In the genomic region with DNA sequence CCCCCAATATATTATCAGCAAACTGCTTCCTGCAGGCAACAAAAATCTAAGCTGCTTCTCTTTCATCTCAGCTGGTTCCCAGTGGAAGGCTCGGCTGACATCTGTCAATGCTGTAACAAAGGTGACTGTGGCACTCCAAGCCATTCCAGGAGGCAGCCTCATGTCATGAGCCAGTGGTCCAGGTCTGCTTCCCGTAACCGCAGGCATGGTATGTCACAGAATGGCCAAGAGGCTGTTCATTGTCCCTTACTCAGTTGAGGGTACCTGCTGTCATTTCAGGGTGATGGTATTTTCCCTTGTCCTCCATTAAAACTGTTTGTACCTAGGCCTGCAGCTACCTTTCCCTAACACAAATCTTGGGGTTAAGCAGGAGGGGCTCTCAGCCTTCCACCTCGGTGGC, we compare ENCODE assay signal across 8 cellular contexts. TPM values are rescaled to one million over a fixed set of nuclear protein-coding genes. Genes with fewer than 3 reads are reported as not detected.
DNase-seq lines count a peak whose midpoint lies in the region; ATAC-seq, FAIRE-seq and TF ChIP-seq lines count a peak whose summit lies in the region.
"Not testable (repeated sequence)": the region's sequence is repeated elsewhere in the genome, so short reads cannot be mapped to it uniquely, and the experiment has no call there.
"Had no signal": no experiment of that assay in that cellular context is flagged by ENCODE, and none has a peak within 500 bp of the region (broad histone marks: within the 10 kb centered on the region; RNA-seq: fewer than 3 reads in every experiment).

No MANE protein-coding gene starts in this region.

- H3K9ac ChIP-seq in IMR-90 (ENCODE audit: low read depth, low read length); mammary epithelial cell (ENCODE audit: insufficient read depth, low read length); keratinocyte (ENCODE audit: control insufficient read depth, extremely low read depth, insufficient read depth, low read length): not testable (repeated sequence)

- 100% methylated on average over 2 of the region's 4 CpGs; no CpG with 5 or more reads in 1 of the 2 experiments for WGBS in IMR-90 (ENCODE audit: extremely low coverage in 2 of 2, insufficient read length in 1 of 2), 2 experiments
- 100% methylated on average over 3 of the region's 4 CpGs for WGBS in mammary epithelial cell (ENCODE audit: low coverage, missing lambda C conversion rate)

- H3K36me3 ChIP-seq in IMR-90 (ENCODE audit: control insufficient read depth, insufficient read depth, low read length); mammary epithelial cell (ENCODE audit: insufficient read depth, low read length); keratinocyte (ENCODE audit: control insufficient read depth in 2 of 2, extremely low read depth in 1 of 2, insufficient read depth in 2 of 2, low read length in 2 of 2): not testable (repeated sequence)

- not testable (repeated sequence) for H3K27ac ChIP-seq in IMR-90 (ENCODE audit: insufficient read depth, low read length); mammary epithelial cell (ENCODE audit: insufficient read depth, low read depth, low read length); keratinocyte (ENCODE audit: control insufficient read depth, insufficient read depth, low read length)

- H2AK9ac ChIP-seq in IMR-90 (replicated peaks; ENCODE audit: low read depth, low read length, poor library complexity) = not testable (repeated sequence)

- H3K27me3 Mint-ChIP-seq in activated CD4-positive, alpha-beta T cell treated with anti-CD3 and anti-CD28 coated beads, Interleukin-2, amount 10 ng/mL, durations not matched to agents 24 days and 14 days; neural crest cell (ENCODE audit: low read depth); progenitor cell of endocrine pancreas: not testable (repeated sequence)

- not testable (repeated sequence) for H4K91ac ChIP-seq in IMR-90 (ENCODE audit: insufficient read depth, low read depth, low read length)

- not testable (repeated sequence) for H3K79me1 ChIP-seq in IMR-90 (ENCODE audit: low read depth in 1 of 2, low read length in 2 of 2)

- DNase-seq in IMR-90; mammary epithelial cell; keratinocyte (ENCODE audit: low read depth, low spot score); neural crest cell (ENCODE audit: low read depth, low spot score): not testable (repeated sequence)
- DNase-seq in activated CD4-positive, alpha-beta T cell treated with anti-CD3 and anti-CD28 coated beads, Interleukin-2, amount 10 ng/mL, durations not matched to agents 24 days and 14 days = peak; percentile 45
- peak; percentile 2 for DNase-seq in progenitor cell of endocrine pancreas (ENCODE audit: low spot score, unreplicated experiment)

- H4K5ac ChIP-seq in IMR-90 (ENCODE audit: low read depth, low read length) = not testable (repeated sequence)

- H2AK5ac ChIP-seq in IMR-90 (ENCODE audit: low read depth, low read length) = peak overlapping the region; percentile 1; the same call in 1 of the 2 replicates

- in situ Hi-C loops in IMR-90 (cut with MboI; ENCODE audit: low sequenced_read_pairs) = not testable (repeated sequence)
- in situ Hi-C loops in mammary epithelial cell (cut with MboI; ENCODE audit: low sequenced_read_pairs in 2 of 2) = loop anchor here in 1 of 2 donors (10.0 kb wide), 1 partner anchor 164 kb away; no protein-coding TSS in a partner anchor

- not testable (repeated sequence) for H3K23ac ChIP-seq in IMR-90 (ENCODE audit: low read depth, low read length)

- H3K4me2 ChIP-seq in IMR-90 (ENCODE audit: low read depth, low read length); mammary epithelial cell (ENCODE audit: insufficient read depth, low read depth, low read length); keratinocyte (ENCODE audit: control insufficient read depth, extremely low read depth, insufficient read depth, low read depth, low read length): not testable (repeated sequence)

- not testable (repeated sequence) for H3K36me3 Mint-ChIP-seq in activated CD4-positive, alpha-beta T cell treated with anti-CD3 and anti-CD28 coated beads, Interleukin-2, amount 10 ng/mL, durations not matched to agents 24 days and 14 days (ENCODE audit: low read depth); neural crest cell (ENCODE audit: low read depth); progenitor cell of endocrine pancreas (ENCODE audit: insufficient read depth)

- H3K4me1 ChIP-seq in IMR-90 (ENCODE audit: control insufficient read depth, insufficient read depth, low read length); mammary epithelial cell (ENCODE audit: insufficient read depth, low read length): not testable (repeated sequence)
- peaks cover 11% of the 10 kb centered on the region for H3K4me1 ChIP-seq in keratinocyte (ENCODE audit: control insufficient read depth, extremely low read depth, insufficient read depth, low read length)

- H3K9me3 Mint-ChIP-seq in activated CD4-positive, alpha-beta T cell treated with anti-CD3 and anti-CD28 coated beads, Interleukin-2, amount 10 ng/mL, durations not matched to agents 24 days and 14 days; neural crest cell; progenitor cell of endocrine pancreas (ENCODE audit: low read depth): not testable (repeated sequence)

- not testable (repeated sequence) for H2BK5ac ChIP-seq in IMR-90 (ENCODE audit: low read depth, low read length, poor library complexity, severe bottlenecking)

- not testable (repeated sequence) for H3K27ac Mint-ChIP-seq in activated CD4-positive, alpha-beta T cell treated with anti-CD3 and anti-CD28 coated beads, Interleukin-2, amount 10 ng/mL, durations not matched to agents 24 days and 14 days; progenitor cell of endocrine pancreas
- peak overlapping the region; percentile 19 for H3K27ac Mint-ChIP-seq in neural crest cell (ENCODE audit: unreplicated experiment)

- H3K27me3 ChIP-seq in IMR-90 (ENCODE audit: control insufficient read depth, insufficient read depth, low read length); mammary epithelial cell (ENCODE audit: insufficient read depth, low read length); keratinocyte (ENCODE audit: control insufficient read depth, extremely low read depth, insufficient read depth, low read length): not testable (repeated sequence)

- H2AFZ ChIP-seq in IMR-90 (replicated peaks; ENCODE audit: low read length, poor library complexity); mammary epithelial cell (ENCODE audit: low read depth, low read length); keratinocyte (ENCODE audit: control insufficient read depth, low read length): not testable (repeated sequence)

- POLR2A ChIA-PET in IMR-90 (lab: Charles Lee; ENCODE audit: unreplicated experiment) = not testable (repeated sequence)

- not testable (repeated sequence) for H3K9me3 ChIP-seq in IMR-90 (ENCODE audit: control insufficient read depth, insufficient read depth, low read length); mammary epithelial cell (replicated peaks; ENCODE audit: insufficient read depth, low read length); keratinocyte (ENCODE audit: control insufficient read depth, low read depth, low read length)

- H3K79me2 ChIP-seq in mammary epithelial cell (ENCODE audit: insufficient read depth, low read length); keratinocyte (ENCODE audit: control insufficient read depth, insufficient read depth, low read length): not testable (repeated sequence)

- H3K4ac ChIP-seq in IMR-90 (ENCODE audit: low read depth, low read length) = 0 out of 2 replicates have a peak overlapping the region, but pooled peaks have one; percentile 35

- not testable (repeated sequence) for H3K4me3 Mint-ChIP-seq in activated CD4-positive, alpha-beta T cell treated with anti-CD3 and anti-CD28 coated beads, Interleukin-2, amount 10 ng/mL, durations not matched to agents 24 days and 14 days; neural crest cell; progenitor cell of endocrine pancreas (ENCODE audit: low read depth)

- not testable (repeated sequence) for H2BK20ac ChIP-seq in IMR-90 (ENCODE audit: low read depth, low read length)

- intact Hi-C loops in IMR-90 (cut with micrococcal nuclease); activated CD4-positive, alpha-beta T cell treated with anti-CD3 and anti-CD28 coated beads, Interleukin-2, amount 10 ng/mL, durations not matched to agents 24 days and 14 days (cut with micrococcal nuclease); mammary epithelial cell (cut with micrococcal nuclease): not testable (repeated sequence)

- peak; percentile 5 for FAIRE-seq in keratinocyte (lab: Jason Lieb, UNC)

- TF ChIP-seq CTCF in IMR-90 (conservative IDR thresholded peaks at IDR 0.05; ENCODE audit: low read depth, low read length); mammary epithelial cell (conservative IDR thresholded peaks at IDR 0.05 in 1 of 2, IDR thresholded peaks at IDR 0.05 in 1 of 2; ENCODE audit: extremely low read depth in 1 of 2, insufficient read depth in 1 of 2, low read depth in 1 of 2, low read length in 2 of 2); keratinocyte (optimal IDR thresholded peaks at IDR 0.05 in 1 of 3, IDR thresholded peaks at IDR 0.05 in 1 of 3, conservative IDR thresholded peaks at IDR 0.05 in 1 of 3; ENCODE audit: extremely low read depth in 1 of 3, insufficient read depth in 2 of 3, low read length in 3 of 3); neural crest cell (conservative IDR thresholded peaks at IDR 0.05); progenitor cell of endocrine pancreas (IDR thresholded peaks at IDR 0.05; ENCODE audit: unreplicated experiment): not testable (repeated sequence)

- CTCF ChIA-PET in IMR-90 (lab: Yijun Ruan, JAX); mammary epithelial cell (lab: Charles Lee; ENCODE audit: low non-redundant PET): not testable (repeated sequence)

- H3K9me1 ChIP-seq in IMR-90 (ENCODE audit: insufficient read depth, low read length); keratinocyte (ENCODE audit: control insufficient read depth, extremely low read depth, insufficient read depth, low read length): not testable (repeated sequence)

- H4K20me1 ChIP-seq in IMR-90 (ENCODE audit: insufficient read depth, low read length); mammary epithelial cell (ENCODE audit: insufficient read depth, low read length); keratinocyte (ENCODE audit: control insufficient read depth, extremely low read depth, insufficient read depth, low read length): not testable (repeated sequence)

- not testable (repeated sequence) for H3K4me3 ChIP-seq in IMR-90 (ENCODE audit: insufficient read depth, low read depth, low read length); mammary epithelial cell (replicated peaks in 1 of 3; ENCODE audit: insufficient read depth in 1 of 3, low read depth in 2 of 3, low read length in 3 of 3); keratinocyte (ENCODE audit: control insufficient read depth in 2 of 3, extremely low read depth in 1 of 3, insufficient read depth in 2 of 3, low read depth in 1 of 3, low read length in 3 of 3)

- TF ChIP-seq RAD21 in IMR-90 (IDR thresholded peaks at IDR 0.05; ENCODE audit: low read length) = not testable (repeated sequence)

- not testable (repeated sequence) for H3K14ac ChIP-seq in IMR-90 (replicated peaks; ENCODE audit: low read depth, low read length)

- not testable (repeated sequence) for H3K56ac ChIP-seq in IMR-90 (ENCODE audit: extremely low read depth, insufficient read depth, low read length)

- H4K8ac ChIP-seq in IMR-90 (ENCODE audit: low read depth in 2 of 2, low read length in 2 of 2) = not testable (repeated sequence)

- H2BK15ac ChIP-seq in IMR-90 (ENCODE audit: low read depth, low read length) = not testable (repeated sequence)

- H3K4me1 Mint-ChIP-seq in activated CD4-positive, alpha-beta T cell treated with anti-CD3 and anti-CD28 coated beads, Interleukin-2, amount 10 ng/mL, durations not matched to agents 24 days and 14 days; neural crest cell; progenitor cell of endocrine pancreas (ENCODE audit: low read depth): not testable (repeated sequence)

- ATAC-seq in IMR-90 (ENCODE audit: low read depth) = not testable (repeated sequence)

- dilution Hi-C loops in IMR-90 (cut with HindIII; ENCODE audit: low sequenced_read_pairs, unreplicated experiment); mammary epithelial cell (cut with HindIII; ENCODE audit: low sequenced_read_pairs); keratinocyte (cut with MboI; ENCODE audit: extremely low pct_ligation_motif_present, low sequenced_read_pairs): not testable (repeated sequence)

- 0 out of 2 replicates have a peak overlapping the region, but pooled peaks have one; percentile 23 for H2BK120ac ChIP-seq in IMR-90 (ENCODE audit: low read depth, low read length)

- not testable (repeated sequence) for TF ChIP-seq POLR2A in IMR-90 (IDR thresholded peaks at IDR 0.05; ENCODE audit: low read depth, low read length)

- BruUV-seq in IMR-90 (replicated peaks; lab: Mats Ljungman, UMichigan) = not testable (repeated sequence)
- TSS peak; percentile 45 for BruUV-seq in mammary epithelial cell (replicated peaks; lab: Mats Ljungman, UMichigan)

- H3K18ac ChIP-seq in IMR-90 (ENCODE audit: low read depth, low read length) = not testable (repeated sequence)

RNA-seq across cellular contexts. Expression of gene ZP3, which starts 15.7 kb away (rescaled TPM):
- 0.54 and 0.83 TPM in 2 replicates for total RNA-seq in IMR-90 (2012; rRNA removed)
- 0.42 and 0.67 TPM in 2 replicates for polyA plus RNA-seq in IMR-90 (2012; rRNA removed)
- polyA plus RNA-seq in IMR-90 (2012; cell fraction: cytosol; rRNA removed) = 0.28 and 0.77 TPM in 2 replicates
- 0.83 and 0.99 TPM in 2 replicates for polyA plus RNA-seq in IMR-90 (2012; cell fraction: nucleus; rRNA removed; ENCODE audit: low replicate concordance)
- 7.4 and 7.5 TPM in 2 replicates for total RNA-seq in activated CD4-positive, alpha-beta T cell treated with anti-CD3 and anti-CD28 coated beads, Interleukin-2, amount 10 ng/mL, durations not matched to agents 24 days and 14 days
- total RNA-seq in mammary epithelial cell = 10 to 100 TPM; 10.2 to 13.1 TPM
- 3.1 TPM for polyA plus RNA-seq in mammary epithelial cell
- 41.8 TPM for polyA minus RNA-seq in mammary epithelial cell
- polyA plus RNA-seq in keratinocyte = 6.9 to 13.6 TPM (median 7.7 TPM) in 3 replicates
- 6.0 TPM for polyA plus RNA-seq in keratinocyte (2011; ENCODE audit: low read depth)
- 12.2 and 16.7 TPM in 2 replicates for polyA plus RNA-seq in keratinocyte (2011; cell fraction: cytosol; rRNA removed)
- polyA plus RNA-seq in keratinocyte (2011; cell fraction: nucleus; rRNA removed) = 7.9 and 10.3 TPM in 2 replicates
- 13.7 and 24.8 TPM in 2 replicates for polyA plus RNA-seq in keratinocyte (2012; ENCODE audit: low replicate concordance)
- 22.5 to 25.0 TPM (median 24.6 TPM) in 3 replicates for polyA minus RNA-seq in keratinocyte
- 14.0 TPM for polyA minus RNA-seq in keratinocyte (2011; cell fraction: cytosol; rRNA and poly(A)+ RNA removed)
- 4.6 and 5.6 TPM in 2 replicates for polyA minus RNA-seq in keratinocyte (2011; cell fraction: nucleus; rRNA and poly(A)+ RNA removed)
- total RNA-seq in neural crest cell = 0.49 TPM in 1 of 2 replicates, not detected in the other
- not detected in 2 replicates for total RNA-seq in progenitor cell of endocrine pancreas

RNA-seq across cellular contexts. Expression of gene DTX2, which starts 21.1 kb away (rescaled TPM):
- total RNA-seq in IMR-90 (2012; rRNA removed) (1.8 and 3.1 TPM in 2 replicates), mammary epithelial cell (10 to 100 TPM; 17.7 to 63.4 TPM), neural crest cell (23.7 and 24.2 TPM in 2 replicates), progenitor cell of endocrine pancreas (38.2 and 55.6 TPM in 2 replicates)
- polyA plus RNA-seq in IMR-90 (2012; rRNA removed) (7.1 and 7.7 TPM in 2 replicates), mammary epithelial cell (12.3 TPM), keratinocyte (15.1 to 25.6 TPM (median 22.4 TPM) in 3 replicates)
- polyA plus RNA-seq in IMR-90 (2012; cell fraction: cytosol; rRNA removed) = 5.4 and 14.3 TPM in 2 replicates
- 20.3 and 42.6 TPM in 2 replicates for polyA plus RNA-seq in IMR-90 (2012; cell fraction: nucleus; rRNA removed; ENCODE audit: low replicate concordance)
- total RNA-seq in activated CD4-positive, alpha-beta T cell treated with anti-CD3 and anti-CD28 coated beads, Interleukin-2, amount 10 ng/mL, durations not matched to agents 24 days and 14 days = 23.7 and 26.3 TPM in 2 replicates
- polyA minus RNA-seq in mammary epithelial cell (38.8 TPM), keratinocyte (25.7 to 126 TPM (median 28.5 TPM) in 3 replicates)
- polyA plus RNA-seq in keratinocyte (2011; ENCODE audit: low read depth) = 18.1 TPM
- polyA plus RNA-seq in keratinocyte (2011; cell fraction: cytosol; rRNA removed) = 17.9 and 29.8 TPM in 2 replicates
- 63.6 and 98.0 TPM in 2 replicates for polyA plus RNA-seq in keratinocyte (2011; cell fraction: nucleus; rRNA removed)
- polyA plus RNA-seq in keratinocyte (2012; ENCODE audit: low replicate concordance) = 28.4 and 35.3 TPM in 2 replicates
- 62.7 TPM for polyA minus RNA-seq in keratinocyte (2011; cell fraction: cytosol; rRNA and poly(A)+ RNA removed)
- polyA minus RNA-seq in keratinocyte (2011; cell fraction: nucleus; rRNA and poly(A)+ RNA removed) = 48.5 and 64.7 TPM in 2 replicates

RNA-seq across cellular contexts. Expression of gene SSC4D, which starts 30.9 kb away (rescaled TPM):
- total RNA-seq in IMR-90 (2012; rRNA removed) = 0.36 and 0.56 TPM in 2 replicates
- 0.63 and 0.70 TPM in 2 replicates for polyA plus RNA-seq in IMR-90 (2012; rRNA removed)
- polyA plus RNA-seq in IMR-90 (2012; cell fraction: cytosol; rRNA removed) = 0.35 and 0.97 TPM in 2 replicates
- polyA plus RNA-seq in IMR-90 (2012; cell fraction: nucleus; rRNA removed; ENCODE audit: low replicate concordance) = 1.1 TPM in 2 replicates
- 0.77 and 0.80 TPM in 2 replicates for total RNA-seq in activated CD4-positive, alpha-beta T cell treated with anti-CD3 and anti-CD28 coated beads, Interleukin-2, amount 10 ng/mL, durations not matched to agents 24 days and 14 days
- total RNA-seq in mammary epithelial cell = 1 to 10 TPM in 1 of 2 donors, under 1 TPM in 1; 0.42 to 1.3 TPM
- 0.93 TPM for polyA plus RNA-seq in mammary epithelial cell
- polyA minus RNA-seq in mammary epithelial cell = not detected
- polyA plus RNA-seq in keratinocyte = 0.98 to 1.6 TPM (median 1.1 TPM) in 3 replicates
- polyA plus RNA-seq in keratinocyte (2011; ENCODE audit: low read depth) = not detected
- polyA plus RNA-seq in keratinocyte (2011; cell fraction: cytosol; rRNA removed) = 0.83 and 1.2 TPM in 2 replicates
- polyA plus RNA-seq in keratinocyte (2011; cell fraction: nucleus; rRNA removed) = 1.6 and 2.0 TPM in 2 replicates
- polyA plus RNA-seq in keratinocyte (2012; ENCODE audit: low replicate concordance) = 0.76 and 0.88 TPM in 2 replicates
- 0.13 to 0.73 TPM (median 0.48 TPM) in 3 replicates for polyA minus RNA-seq in keratinocyte
- not detected for polyA minus RNA-seq in keratinocyte (2011; cell fraction: cytosol; rRNA and poly(A)+ RNA removed)
- 0.39 and 0.53 TPM in 2 replicates for polyA minus RNA-seq in keratinocyte (2011; cell fraction: nucleus; rRNA and poly(A)+ RNA removed)
- 1.0 and 1.1 TPM in 2 replicates for total RNA-seq in neural crest cell
- 7.4 and 10.7 TPM in 2 replicates for total RNA-seq in progenitor cell of endocrine pancreas
- total RNA-seq: B cell; CD4-positive, alpha-beta T cell had no signal
